In the genomic region with DNA sequence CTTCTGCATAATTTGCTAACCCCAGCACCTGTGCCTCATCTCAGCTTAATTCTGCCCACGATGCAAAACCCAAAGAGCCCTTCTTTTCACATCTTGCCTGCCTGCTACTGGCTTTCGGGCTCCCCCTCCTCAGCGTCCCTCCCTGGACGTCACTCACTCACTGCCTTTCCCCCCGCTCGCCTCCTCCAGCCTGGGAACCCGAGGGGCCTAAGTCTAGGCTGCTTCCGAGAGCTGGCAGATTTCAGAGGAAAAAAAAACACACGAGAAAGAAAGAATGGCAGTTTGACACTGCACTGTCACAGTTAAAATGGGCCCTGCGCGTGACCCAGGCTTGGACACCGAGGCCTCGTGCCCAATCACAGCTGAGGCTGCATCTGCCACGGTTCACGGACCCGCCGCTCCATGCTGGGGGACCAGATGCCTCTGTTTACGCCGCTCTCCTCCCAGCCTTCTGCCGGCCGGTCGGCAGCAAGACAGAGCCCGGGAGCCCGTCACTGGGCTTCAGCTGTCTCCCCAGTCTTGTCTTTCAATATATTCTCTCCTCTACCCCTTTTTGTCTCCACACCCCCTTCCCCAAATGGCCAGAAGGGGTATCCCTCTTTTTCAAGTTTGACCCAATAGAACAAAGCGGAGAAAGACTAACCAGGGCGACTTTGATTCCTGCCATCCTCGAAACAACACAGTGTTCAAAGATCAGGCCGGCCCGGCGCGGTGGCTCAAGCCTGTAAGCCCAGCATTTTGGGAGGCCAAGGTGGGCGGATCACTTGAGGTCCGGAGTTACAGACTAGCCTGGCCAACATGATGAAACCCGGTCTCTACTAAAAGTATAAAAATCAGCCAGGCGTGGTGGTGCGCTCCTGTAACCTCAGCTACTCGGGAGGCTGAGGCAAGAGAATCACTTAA, we compare ENCODE assay signal across 30 cellular contexts.
DNase-seq lines count a peak whose midpoint lies in the region; ATAC-seq, FAIRE-seq and TF ChIP-seq lines count a peak whose summit lies in the region.
"Had no signal": no experiment of that assay in that cellular context is flagged by ENCODE, and none has a peak within 500 bp of the region (broad histone marks: within the 10 kb centered on the region; RNA-seq: fewer than 3 reads in every experiment).

No MANE protein-coding gene starts in this region.

- H3K9ac ChIP-seq in HepG2 (ENCODE audit: insufficient read depth, low read depth, low read length) (no peak overlapping the region), GM23248 (no peak overlapping the region)

- H3K36me3 Mint-ChIP-seq in WTC11, result no peaks in the 10 kb centered on the region
- no peaks in the 10 kb centered on the region for H3K36me3 Mint-ChIP-seq in stimulated activated effector memory CD8-positive, alpha-beta T cell treated with anti-CD3 and anti-CD28 coated beads, Interleukin-12 subunit alpha, Interleukin-12 subunit beta, amount 100 ng/mL, for 72 hours
- H3K36me3 Mint-ChIP-seq: activated naive CD4-positive, alpha-beta T cell treated with anti-CD3 and anti-CD28 coated beads, Interleukin-2, amount 50 U/mL, for 72 hours had no signal

- POLR2A ChIA-PET in HepG2 (lab: Yijun Ruan, JAX), result no interaction called here
- POLR2A ChIA-PET in WTC11 (lab: Charles Lee), result no interaction called here

- no TSS peak for BruUV-seq in HepG2 (replicated peaks; lab: Mats Ljungman, UMichigan)

- no peaks in the 10 kb centered on the region for H3F3A ChIP-seq in GM23248 (ENCODE audit: insufficient read depth)

- DNase-seq in HepG2 (ENCODE audit: low spot score) (no peak), right lobe of liver (no peak), WTC11 (ENCODE audit: low spot score) (peak; percentile 22), left kidney (ENCODE audit: low read depth, low spot score) (peak; percentile 66), osteoblast (ENCODE audit: insufficient read length, low spot score, missing footprints) (no peak), glomerular visceral epithelial cell (ENCODE audit: extremely low spot score) (no peak), GM23248 (no peak)
- no peak for DNase-seq in stimulated activated effector memory CD8-positive, alpha-beta T cell treated with anti-CD3 and anti-CD28 coated beads, Interleukin-12 subunit alpha, Interleukin-12 subunit beta, amount 100 ng/mL, for 72 hours (ENCODE audit: low spot score in 2 of 2)
- DNase-seq: 8988T; activated CD4-positive, alpha-beta memory T cell treated with anti-CD3 and anti-CD28 coated beads, Interleukin-2, amount 10 ng/mL, durations not matched to agents 7 days and 5 days; activated CD4-positive, alpha-beta T cell treated with anti-CD3 and anti-CD28 coated beads for 1 hour; activated CD8-positive, alpha-beta memory T cell treated with anti-CD3 and anti-CD28 coated beads, Interleukin-2, amount 50 U/mL, for 48 hours; DMS79; effector memory CD8-positive, alpha-beta T cell; foreskin fibroblast; IMR-90; left cardiac atrium; NCI-H748 treated with DMSO at 0.1 percent for 48 hours; occipital lobe; small intestine; stimulated activated CD8-positive, alpha-beta memory T cell treated with anti-CD3 and anti-CD28 coated beads, Interleukin-4, amount 100 ng/mL, for 48 hours; tibial artery had no signal

- no peak for TF ChIP-seq CTCF in HepG2 (CRISPR knock-in tag; IDR thresholded peaks at IDR 0.05)
- TF ChIP-seq CTCF in right lobe of liver (IDR thresholded peaks at IDR 0.05), result no peak
- TF ChIP-seq CTCF in WTC11 (IDR thresholded peaks at IDR 0.05), result no peak
- TF ChIP-seq CTCF in osteoblast (IDR thresholded peaks at IDR 0.05; ENCODE audit: extremely low read depth, low read depth, low read length), result no peak

- TF ChIP-seq EP300 in HepG2 (IDR thresholded peaks at IDR 0.05; ENCODE audit: low read depth in 2 of 2, low read length in 2 of 2) (no peak), HepG2 (CRISPR knock-in tag; IDR thresholded peaks at IDR 0.05; ENCODE audit: borderline replicate concordance) (no peak)

- no peaks in the 10 kb centered on the region for H3K79me2 ChIP-seq in HepG2 (ENCODE audit: insufficient read depth, low read length)
- no peaks in the 10 kb centered on the region for H3K79me2 ChIP-seq in osteoblast (ENCODE audit: insufficient read depth, low read length)
- no peaks in the 10 kb centered on the region for H3K79me2 ChIP-seq in GM23248 (ENCODE audit: insufficient read depth)

- TF ChIP-seq RAD21 in HepG2 (CRISPR knock-in tag; IDR thresholded peaks at IDR 0.05), result no peak

- ATAC-seq in HepG2, result peak; percentile 80
- no peak for ATAC-seq in right lobe of liver
- no peak; the same call in 1 of the 2 replicates for ATAC-seq in WTC11
- ATAC-seq in stimulated activated effector memory CD8-positive, alpha-beta T cell treated with anti-CD3 and anti-CD28 coated beads, Interleukin-12 subunit alpha, Interleukin-12 subunit beta, amount 100 ng/mL, for 72 hours, result no peak
- ATAC-seq: activated naive CD4-positive, alpha-beta T cell treated with anti-CD3 and anti-CD28 coated beads, Interleukin-2, amount 50 U/mL, for 72 hours; activated T-helper 17 cell treated with anti-CD3 and anti-CD28 coated beads, Interleukin-2, amount 50 U/mL, for 72 hours; effector memory CD8-positive, alpha-beta T cell; esophagus mucosa; left cardiac atrium had no signal

- H2AFZ ChIP-seq in HepG2 (ENCODE audit: low read length) (no peak overlapping the region), osteoblast (ENCODE audit: low read length) (no peak overlapping the region), GM23248 (no peak overlapping the region)

- 22% methylated on average over 32 of the region's 37 CpGs for WGBS in HepG2 (ENCODE audit: low lambda C conversion rate)
- WGBS in right lobe of liver (ENCODE audit: insufficient coverage, low coverage, low lambda C conversion rate, missing lambda C conversion rate), result 53% methylated on average over 30 of the region's 37 CpGs
- WGBS in GM23248 (ENCODE audit: low coverage in 1 of 2, low lambda C conversion rate in 2 of 2, missing lambda C conversion rate in 2 of 2), 2 experiments, result 33 to 37% methylated on average over 37 of the region's 37 CpGs

- H3K9me3 Mint-ChIP-seq in WTC11, result no peaks in the 10 kb centered on the region
- no peaks in the 10 kb centered on the region for H3K9me3 Mint-ChIP-seq in stimulated activated effector memory CD8-positive, alpha-beta T cell treated with anti-CD3 and anti-CD28 coated beads, Interleukin-12 subunit alpha, Interleukin-12 subunit beta, amount 100 ng/mL, for 72 hours
- H3K9me3 Mint-ChIP-seq: activated CD4-positive, alpha-beta memory T cell treated with anti-CD3 and anti-CD28 coated beads, Interleukin-2, amount 10 ng/mL, durations not matched to agents 7 days and 5 days; activated naive CD4-positive, alpha-beta T cell treated with anti-CD3 and anti-CD28 coated beads, Interleukin-2, amount 50 U/mL, for 72 hours; activated T-helper 17 cell treated with anti-CD3 and anti-CD28 coated beads, Interleukin-2, amount 50 U/mL, for 72 hours; effector memory CD8-positive, alpha-beta T cell; T-helper 1 cell treated with Interleukin-12 subunit alpha and Interleukin-12 subunit beta and Interleukin-4 antibody, amounts not matched to agents 30 μg/mL and 1 μg/mL, for 36 hours had no signal

- no peaks in the 10 kb centered on the region for H3K4me1 ChIP-seq in HepG2 (ENCODE audit: insufficient read depth, low read length)
- no peaks in the 10 kb centered on the region for H3K4me1 ChIP-seq in right lobe of liver
- H3K4me1 ChIP-seq in osteoblast (ENCODE audit: insufficient read depth, low read length), result no peaks in the 10 kb centered on the region
- H3K4me1 ChIP-seq in GM23248 (ENCODE audit: insufficient read depth), result no peaks in the 10 kb centered on the region
- H3K4me1 ChIP-seq: SJSA1, tibial artery had no signal

- no peak overlapping the region for H3K27ac Mint-ChIP-seq in WTC11
- H3K27ac Mint-ChIP-seq in stimulated activated effector memory CD8-positive, alpha-beta T cell treated with anti-CD3 and anti-CD28 coated beads, Interleukin-12 subunit alpha, Interleukin-12 subunit beta, amount 100 ng/mL, for 72 hours, result peak overlapping the region; percentile 12
- H3K27ac Mint-ChIP-seq: activated CD4-positive, alpha-beta memory T cell treated with anti-CD3 and anti-CD28 coated beads, Interleukin-2, amount 10 ng/mL, durations not matched to agents 7 days and 5 days; activated naive CD4-positive, alpha-beta T cell treated with anti-CD3 and anti-CD28 coated beads, Interleukin-2, amount 50 U/mL, for 72 hours; activated T-helper 17 cell treated with anti-CD3 and anti-CD28 coated beads, Interleukin-2, amount 50 U/mL, for 72 hours; T-helper 1 cell treated with Interleukin-12 subunit alpha and Interleukin-12 subunit beta and Interleukin-4 antibody, amounts not matched to agents 30 μg/mL and 1 μg/mL, for 36 hours had no signal

- no peaks in the 10 kb centered on the region for H3K9me2 ChIP-seq in GM23248 (ENCODE audit: insufficient read depth)

- H3K4me3 ChIP-seq in HepG2 (replicated peaks in 1 of 3; ENCODE audit: insufficient read depth in 1 of 3, low read depth in 2 of 3, low read length in 3 of 3) (peak overlapping the region in 1 of 3 experiments; percentile 33; a peak in 1 of 6 replicates), right lobe of liver (no peak overlapping the region), osteoblast (ENCODE audit: insufficient read depth, low read length) (no peak overlapping the region), GM23248 (no peak overlapping the region)
- H3K4me3 ChIP-seq: coronary artery, SJSA1, tibial artery had no signal

- H4K20me1 ChIP-seq in HepG2 (ENCODE audit: insufficient read depth, low read length) (no peaks in the 10 kb centered on the region), osteoblast (ENCODE audit: insufficient read depth, low read length) (no peaks in the 10 kb centered on the region), GM23248 (ENCODE audit: insufficient read depth) (no peaks in the 10 kb centered on the region)

- H3K4me1 Mint-ChIP-seq in WTC11, result peaks cover 24% of the 10 kb centered on the region
- no peaks in the 10 kb centered on the region for H3K4me1 Mint-ChIP-seq in stimulated activated effector memory CD8-positive, alpha-beta T cell treated with anti-CD3 and anti-CD28 coated beads, Interleukin-12 subunit alpha, Interleukin-12 subunit beta, amount 100 ng/mL, for 72 hours
- H3K4me1 Mint-ChIP-seq: activated T-helper 17 cell treated with anti-CD3 and anti-CD28 coated beads, Interleukin-2, amount 50 U/mL, for 72 hours had no signal

- H3K4me3 Mint-ChIP-seq in WTC11, result no peak overlapping the region
- no peak overlapping the region for H3K4me3 Mint-ChIP-seq in stimulated activated effector memory CD8-positive, alpha-beta T cell treated with anti-CD3 and anti-CD28 coated beads, Interleukin-12 subunit alpha, Interleukin-12 subunit beta, amount 100 ng/mL, for 72 hours
- H3K4me3 Mint-ChIP-seq: activated CD4-positive, alpha-beta memory T cell treated with anti-CD3 and anti-CD28 coated beads, Interleukin-2, amount 10 ng/mL, durations not matched to agents 7 days and 5 days; activated T-helper 17 cell treated with anti-CD3 and anti-CD28 coated beads, Interleukin-2, amount 50 U/mL, for 72 hours; effector memory CD8-positive, alpha-beta T cell; T-helper 1 cell treated with Interleukin-12 subunit alpha and Interleukin-12 subunit beta and Interleukin-4 antibody, amounts not matched to agents 30 μg/mL and 1 μg/mL, for 36 hours had no signal

- H3K9me3 ChIP-seq in HepG2 (ENCODE audit: low read length) (no peaks in the 10 kb centered on the region), right lobe of liver (no peaks in the 10 kb centered on the region), osteoblast (ENCODE audit: low read depth, low read length) (no peaks in the 10 kb centered on the region), GM23248 (ENCODE audit: low read depth) (no peaks in the 10 kb centered on the region)
- H3K9me3 ChIP-seq: SJSA1, tibial artery had no signal

- H3K27me3 ChIP-seq in HepG2 (ENCODE audit: control insufficient read depth in 1 of 2, insufficient read depth in 2 of 2, low read length in 2 of 2), result peaks cover 7 to 45% of the 10 kb centered on the region in 2 experiments; a peak in 4 of 5 replicates
- H3K27me3 ChIP-seq in right lobe of liver, result no peaks in the 10 kb centered on the region
- peaks cover 10% of the 10 kb centered on the region for H3K27me3 ChIP-seq in osteoblast (ENCODE audit: insufficient read depth, low read length)
- peaks cover 40% of the 10 kb centered on the region for H3K27me3 ChIP-seq in GM23248 (replicated peaks; ENCODE audit: insufficient read depth)

- in situ Hi-C loops in HepG2 (cut with HindIII; ENCODE audit: extremely low pct_ligation_motif_present, low pct_unique_long_range_greater_than_20kb), result no loop called here
- in situ Hi-C loops in GM23248 (cut with MboI), result no loop called here

- H3K4me2 ChIP-seq in HepG2 (ENCODE audit: low read depth, low read length) (peak overlapping the region; percentile 49; the same call in 1 of the 2 replicates), osteoblast (ENCODE audit: insufficient read depth, low read length) (no peak overlapping the region), GM23248 (ENCODE audit: unreplicated experiment) (no peak overlapping the region)

- H3K27ac ChIP-seq in HepG2 (ENCODE audit: extremely low read length, insufficient read depth, low read length), result no peak overlapping the region
- H3K27ac ChIP-seq in right lobe of liver, result no peak overlapping the region
- H3K27ac ChIP-seq in osteoblast (ENCODE audit: low read depth, low read length), result no peak overlapping the region
- H3K27ac ChIP-seq in GM23248, result no peak overlapping the region
- H3K27ac ChIP-seq: coronary artery, SJSA1, tibial artery had no signal

- CTCF ChIA-PET in HepG2 (lab: Yijun Ruan, JAX; ENCODE audit: low intra/inter-chr PET ratio, low total read pairs), result no interaction called here
- CTCF ChIA-PET in WTC11 (lab: Charles Lee), result interaction anchor here (1.0 to 1.5 kb wide), 4 partner anchors 45 to 209 kb away, joined by 3 to 5 read pairs (median 4); partner anchors contain the start of gene OLIG2

- intact Hi-C loops in HepG2 (cut with micrococcal nuclease; ENCODE audit: unreplicated experiment) (no loop called here), right lobe of liver (cut with DNase I) (no loop called here)

- FAIRE-seq in HepG2 (lab: Jason Lieb, UNC), result no peak
- FAIRE-seq: bronchial epithelial cell, small intestine, TTC549 had no signal

- H3K36me3 ChIP-seq in HepG2 (replicated peaks in 1 of 2; ENCODE audit: control insufficient read depth in 1 of 2, insufficient read depth in 2 of 2, low read length in 2 of 2), result no peaks in the 10 kb centered on the region
- H3K36me3 ChIP-seq in right lobe of liver, result no peaks in the 10 kb centered on the region
- no peaks in the 10 kb centered on the region for H3K36me3 ChIP-seq in osteoblast (ENCODE audit: insufficient read depth, low read length)
- H3K36me3 ChIP-seq in GM23248 (ENCODE audit: low read depth), result no peaks in the 10 kb centered on the region
- H3K36me3 ChIP-seq: SJSA1, tibial artery had no signal

- no peak for TF ChIP-seq POLR2A in HepG2 (IDR thresholded peaks at IDR 0.05; ENCODE audit: insufficient read depth in 1 of 2, low read depth in 2 of 2, low read length in 2 of 2)
- no peak for TF ChIP-seq POLR2A in right lobe of liver (IDR thresholded peaks at IDR 0.05)

- H3K27me3 Mint-ChIP-seq in WTC11 (ENCODE audit: low read depth), result peaks cover 5% of the 10 kb centered on the region

Comparison
In these comparisons a context has a peak if more than half of its experiments do, and no peak if none do; other contexts are left out.
1. DNase-seq: peak in WTC11 (single experiment) and left kidney (single experiment); none in HepG2 (single experiment), right lobe of liver (0 of 3), stimulated activated effector memory CD8-positive, alpha-beta T cell treated with anti-CD3 and anti-CD28 coated beads, Interleukin-12 subunit alpha, Interleukin-12 subunit beta, amount 100 ng/mL, for 72 hours (0 of 2), osteoblast (single experiment), glomerular visceral epithelial cell (single experiment) and GM23248 (single experiment).